Comparison of ENCODE assay signal across 1 cellular context in the genomic region with DNA sequence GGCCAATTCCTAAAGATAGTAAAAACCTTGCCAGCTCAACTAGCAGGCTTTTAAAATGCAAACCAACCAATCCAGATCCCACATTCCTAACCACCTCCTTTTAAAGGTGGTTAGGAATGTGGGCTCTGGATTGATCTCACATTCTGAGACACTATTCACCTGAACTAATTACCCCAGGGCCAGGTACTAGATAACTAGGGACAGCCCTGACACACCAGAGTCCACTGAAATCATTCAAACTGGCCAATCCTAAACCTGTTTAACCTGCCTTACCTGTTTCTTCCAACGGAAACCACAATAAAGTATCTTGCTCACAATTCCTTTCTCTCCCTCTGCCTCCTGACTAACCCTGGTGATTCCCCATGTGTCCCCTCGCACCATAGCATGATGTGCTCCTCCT.
A peak's percentile ranks its signal among the peaks of the same experiment; 100 is the strongest.
TF ChIP-seq lines count a peak whose summit lies in the region.

No MANE protein-coding gene starts in this region.

TF ChIP-seq in H1, 55 proteins besides CTCF, POLR2A, EP300 and RAD21:
- TF ChIP-seq POU5F1 (IDR thresholded peaks at IDR 0.05; ENCODE audit: low read depth, low read length) (no peak), POLR2AphosphoS5 (IDR thresholded peaks at IDR 0.05; ENCODE audit: low read depth, low read length) (no peak), NRF1 (IDR thresholded peaks at IDR 0.05; ENCODE audit: low read depth, low read length) (no peak), CHD1 (IDR thresholded peaks at IDR 0.05; ENCODE audit: low read depth, low read length) (no peak), BACH1 (IDR thresholded peaks at IDR 0.05; ENCODE audit: low read length) (no peak), JUN (IDR thresholded peaks at IDR 0.05; ENCODE audit: low read depth, low read length) (no peak), TCF12 (IDR thresholded peaks at IDR 0.05; ENCODE audit: low read depth, low read length) (no peak), EZH2 (IDR thresholded peaks at IDR 0.05; ENCODE audit: low read depth, low read length, severe bottlenecking) (no peak), TEAD4 (IDR thresholded peaks at IDR 0.05; ENCODE audit: low read depth, low read length) (0 out of 2 replicates have a peak, but pooled peaks have one; percentile 18), KDM1A (IDR thresholded peaks at IDR 0.05; ENCODE audit: borderline replicate concordance, low read length) (no peak), SP2 (IDR thresholded peaks at IDR 0.05; ENCODE audit: low read length) (no peak), CHD2 (IDR thresholded peaks at IDR 0.05; ENCODE audit: low read length) (no peak), CTBP2 (IDR thresholded peaks at IDR 0.05; ENCODE audit: borderline replicate concordance, insufficient read depth, insufficient read length, low read length) (no peak), ASH2L (IDR thresholded peaks at IDR 0.05; ENCODE audit: low read length) (peak; percentile 36), GABPA (IDR thresholded peaks at IDR 0.05; ENCODE audit: borderline replicate concordance, insufficient read depth, low read length) (no peak), RXRA (IDR thresholded peaks at IDR 0.05; ENCODE audit: insufficient read depth, low read depth, low read length) (no peak), ZNF274 (IDR thresholded peaks at IDR 0.05; ENCODE audit: borderline replicate concordance, extremely low read depth, low read length) (no peak), KDM5A (IDR thresholded peaks at IDR 0.05; ENCODE audit: low read length) (no peak), TAF7 (optimal IDR thresholded peaks at IDR 0.05; ENCODE audit: borderline replicate concordance, low read depth, low read length) (no peak), RNF2 (IDR thresholded peaks at IDR 0.05; ENCODE audit: borderline replicate concordance, low read depth, low read length, missing control alignments, poor library complexity, severe bottlenecking) (no peak), SRF (IDR thresholded peaks at IDR 0.05; ENCODE audit: low read depth, low read length) (no peak), SAP30 (IDR thresholded peaks at IDR 0.05; ENCODE audit: insufficient read depth, insufficient replicate concordance, low read length) (no peak), CBX5 (IDR thresholded peaks at IDR 0.05; ENCODE audit: low read depth, low read length) (no peak), HDAC6 (IDR thresholded peaks at IDR 0.05; ENCODE audit: low read depth, low read length) (no peak), CEBPB (IDR thresholded peaks at IDR 0.05; ENCODE audit: low read depth, low read length) (no peak), SIN3A (conservative IDR thresholded peaks at IDR 0.05 in 1 of 2, IDR thresholded peaks at IDR 0.05 in 1 of 2; ENCODE audit: low read depth in 1 of 2, low read length in 2 of 2) (no peak), SP1 (IDR thresholded peaks at IDR 0.05; ENCODE audit: low read depth, low read length) (peak; percentile 63; the same call in 1 of the 2 replicates), BRCA1 (IDR thresholded peaks at IDR 0.05; ENCODE audit: low read depth, low read length) (peak; percentile 46; the same call in 1 of the 2 replicates)
- TF ChIP-seq, protein P1, sequence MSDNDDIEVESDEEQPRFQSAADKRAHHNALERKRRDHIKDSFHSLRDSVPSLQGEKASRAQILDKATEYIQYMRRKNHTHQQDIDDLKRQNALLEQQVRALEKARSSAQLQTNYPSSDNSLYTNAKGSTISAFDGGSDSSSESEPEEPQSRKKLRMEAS (IDR thresholded peaks at IDR 0.05) = no peak
- TF ChIP-seq, protein P2, sequence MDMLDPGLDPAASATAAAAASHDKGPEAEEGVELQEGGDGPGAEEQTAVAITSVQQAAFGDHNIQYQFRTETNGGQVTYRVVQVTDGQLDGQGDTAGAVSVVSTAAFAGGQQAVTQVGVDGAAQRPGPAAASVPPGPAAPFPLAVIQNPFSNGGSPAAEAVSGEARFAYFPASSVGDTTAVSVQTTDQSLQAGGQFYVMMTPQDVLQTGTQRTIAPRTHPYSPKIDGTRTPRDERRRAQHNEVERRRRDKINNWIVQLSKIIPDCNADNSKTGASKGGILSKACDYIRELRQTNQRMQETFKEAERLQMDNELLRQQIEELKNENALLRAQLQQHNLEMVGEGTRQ (IDR thresholded peaks at IDR 0.05; ENCODE audit: low read length) = no peak
- TF ChIP-seq, protein P3, sequence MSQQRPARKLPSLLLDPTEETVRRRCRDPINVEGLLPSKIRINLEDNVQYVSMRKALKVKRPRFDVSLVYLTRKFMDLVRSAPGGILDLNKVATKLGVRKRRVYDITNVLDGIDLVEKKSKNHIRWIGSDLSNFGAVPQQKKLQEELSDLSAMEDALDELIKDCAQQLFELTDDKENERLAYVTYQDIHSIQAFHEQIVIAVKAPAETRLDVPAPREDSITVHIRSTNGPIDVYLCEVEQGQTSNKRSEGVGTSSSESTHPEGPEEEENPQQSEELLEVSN (IDR thresholded peaks at IDR 0.05) = 0 out of 2 replicates have a peak, but pooled peaks have one; percentile 37
- TF ChIP-seq, protein P4, sequence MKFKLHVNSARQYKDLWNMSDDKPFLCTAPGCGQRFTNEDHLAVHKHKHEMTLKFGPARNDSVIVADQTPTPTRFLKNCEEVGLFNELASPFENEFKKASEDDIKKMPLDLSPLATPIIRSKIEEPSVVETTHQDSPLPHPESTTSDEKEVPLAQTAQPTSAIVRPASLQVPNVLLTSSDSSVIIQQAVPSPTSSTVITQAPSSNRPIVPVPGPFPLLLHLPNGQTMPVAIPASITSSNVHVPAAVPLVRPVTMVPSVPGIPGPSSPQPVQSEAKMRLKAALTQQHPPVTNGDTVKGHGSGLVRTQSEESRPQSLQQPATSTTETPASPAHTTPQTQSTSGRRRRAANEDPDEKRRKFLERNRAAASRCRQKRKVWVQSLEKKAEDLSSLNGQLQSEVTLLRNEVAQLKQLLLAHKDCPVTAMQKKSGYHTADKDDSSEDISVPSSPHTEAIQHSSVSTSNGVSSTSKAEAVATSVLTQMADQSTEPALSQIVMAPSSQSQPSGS (IDR thresholded peaks at IDR 0.05; ENCODE audit: low read length) = no peak
- TF ChIP-seq, protein P5, sequence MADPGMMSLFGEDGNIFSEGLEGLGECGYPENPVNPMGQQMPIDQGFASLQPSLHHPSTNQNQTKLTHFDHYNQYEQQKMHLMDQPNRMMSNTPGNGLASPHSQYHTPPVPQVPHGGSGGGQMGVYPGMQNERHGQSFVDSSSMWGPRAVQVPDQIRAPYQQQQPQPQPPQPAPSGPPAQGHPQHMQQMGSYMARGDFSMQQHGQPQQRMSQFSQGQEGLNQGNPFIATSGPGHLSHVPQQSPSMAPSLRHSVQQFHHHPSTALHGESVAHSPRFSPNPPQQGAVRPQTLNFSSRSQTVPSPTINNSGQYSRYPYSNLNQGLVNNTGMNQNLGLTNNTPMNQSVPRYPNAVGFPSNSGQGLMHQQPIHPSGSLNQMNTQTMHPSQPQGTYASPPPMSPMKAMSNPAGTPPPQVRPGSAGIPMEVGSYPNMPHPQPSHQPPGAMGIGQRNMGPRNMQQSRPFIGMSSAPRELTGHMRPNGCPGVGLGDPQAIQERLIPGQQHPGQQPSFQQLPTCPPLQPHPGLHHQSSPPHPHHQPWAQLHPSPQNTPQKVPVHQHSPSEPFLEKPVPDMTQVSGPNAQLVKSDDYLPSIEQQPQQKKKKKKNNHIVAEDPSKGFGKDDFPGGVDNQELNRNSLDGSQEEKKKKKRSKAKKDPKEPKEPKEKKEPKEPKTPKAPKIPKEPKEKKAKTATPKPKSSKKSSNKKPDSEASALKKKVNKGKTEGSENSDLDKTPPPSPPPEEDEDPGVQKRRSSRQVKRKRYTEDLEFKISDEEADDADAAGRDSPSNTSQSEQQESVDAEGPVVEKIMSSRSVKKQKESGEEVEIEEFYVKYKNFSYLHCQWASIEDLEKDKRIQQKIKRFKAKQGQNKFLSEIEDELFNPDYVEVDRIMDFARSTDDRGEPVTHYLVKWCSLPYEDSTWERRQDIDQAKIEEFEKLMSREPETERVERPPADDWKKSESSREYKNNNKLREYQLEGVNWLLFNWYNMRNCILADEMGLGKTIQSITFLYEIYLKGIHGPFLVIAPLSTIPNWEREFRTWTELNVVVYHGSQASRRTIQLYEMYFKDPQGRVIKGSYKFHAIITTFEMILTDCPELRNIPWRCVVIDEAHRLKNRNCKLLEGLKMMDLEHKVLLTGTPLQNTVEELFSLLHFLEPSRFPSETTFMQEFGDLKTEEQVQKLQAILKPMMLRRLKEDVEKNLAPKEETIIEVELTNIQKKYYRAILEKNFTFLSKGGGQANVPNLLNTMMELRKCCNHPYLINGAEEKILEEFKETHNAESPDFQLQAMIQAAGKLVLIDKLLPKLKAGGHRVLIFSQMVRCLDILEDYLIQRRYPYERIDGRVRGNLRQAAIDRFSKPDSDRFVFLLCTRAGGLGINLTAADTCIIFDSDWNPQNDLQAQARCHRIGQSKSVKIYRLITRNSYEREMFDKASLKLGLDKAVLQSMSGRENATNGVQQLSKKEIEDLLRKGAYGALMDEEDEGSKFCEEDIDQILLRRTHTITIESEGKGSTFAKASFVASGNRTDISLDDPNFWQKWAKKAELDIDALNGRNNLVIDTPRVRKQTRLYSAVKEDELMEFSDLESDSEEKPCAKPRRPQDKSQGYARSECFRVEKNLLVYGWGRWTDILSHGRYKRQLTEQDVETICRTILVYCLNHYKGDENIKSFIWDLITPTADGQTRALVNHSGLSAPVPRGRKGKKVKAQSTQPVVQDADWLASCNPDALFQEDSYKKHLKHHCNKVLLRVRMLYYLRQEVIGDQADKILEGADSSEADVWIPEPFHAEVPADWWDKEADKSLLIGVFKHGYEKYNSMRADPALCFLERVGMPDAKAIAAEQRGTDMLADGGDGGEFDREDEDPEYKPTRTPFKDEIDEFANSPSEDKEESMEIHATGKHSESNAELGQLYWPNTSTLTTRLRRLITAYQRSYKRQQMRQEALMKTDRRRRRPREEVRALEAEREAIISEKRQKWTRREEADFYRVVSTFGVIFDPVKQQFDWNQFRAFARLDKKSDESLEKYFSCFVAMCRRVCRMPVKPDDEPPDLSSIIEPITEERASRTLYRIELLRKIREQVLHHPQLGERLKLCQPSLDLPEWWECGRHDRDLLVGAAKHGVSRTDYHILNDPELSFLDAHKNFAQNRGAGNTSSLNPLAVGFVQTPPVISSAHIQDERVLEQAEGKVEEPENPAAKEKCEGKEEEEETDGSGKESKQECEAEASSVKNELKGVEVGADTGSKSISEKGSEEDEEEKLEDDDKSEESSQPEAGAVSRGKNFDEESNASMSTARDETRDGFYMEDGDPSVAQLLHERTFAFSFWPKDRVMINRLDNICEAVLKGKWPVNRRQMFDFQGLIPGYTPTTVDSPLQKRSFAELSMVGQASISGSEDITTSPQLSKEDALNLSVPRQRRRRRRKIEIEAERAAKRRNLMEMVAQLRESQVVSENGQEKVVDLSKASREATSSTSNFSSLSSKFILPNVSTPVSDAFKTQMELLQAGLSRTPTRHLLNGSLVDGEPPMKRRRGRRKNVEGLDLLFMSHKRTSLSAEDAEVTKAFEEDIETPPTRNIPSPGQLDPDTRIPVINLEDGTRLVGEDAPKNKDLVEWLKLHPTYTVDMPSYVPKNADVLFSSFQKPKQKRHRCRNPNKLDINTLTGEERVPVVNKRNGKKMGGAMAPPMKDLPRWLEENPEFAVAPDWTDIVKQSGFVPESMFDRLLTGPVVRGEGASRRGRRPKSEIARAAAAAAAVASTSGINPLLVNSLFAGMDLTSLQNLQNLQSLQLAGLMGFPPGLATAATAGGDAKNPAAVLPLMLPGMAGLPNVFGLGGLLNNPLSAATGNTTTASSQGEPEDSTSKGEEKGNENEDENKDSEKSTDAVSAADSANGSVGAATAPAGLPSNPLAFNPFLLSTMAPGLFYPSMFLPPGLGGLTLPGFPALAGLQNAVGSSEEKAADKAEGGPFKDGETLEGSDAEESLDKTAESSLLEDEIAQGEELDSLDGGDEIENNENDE (IDR thresholded peaks at IDR 0.05; ENCODE audit: insufficient replicate concordance, low read length) = no peak
